10 cellular contexts compared by ENCODE assay signal in the genomic region with DNA sequence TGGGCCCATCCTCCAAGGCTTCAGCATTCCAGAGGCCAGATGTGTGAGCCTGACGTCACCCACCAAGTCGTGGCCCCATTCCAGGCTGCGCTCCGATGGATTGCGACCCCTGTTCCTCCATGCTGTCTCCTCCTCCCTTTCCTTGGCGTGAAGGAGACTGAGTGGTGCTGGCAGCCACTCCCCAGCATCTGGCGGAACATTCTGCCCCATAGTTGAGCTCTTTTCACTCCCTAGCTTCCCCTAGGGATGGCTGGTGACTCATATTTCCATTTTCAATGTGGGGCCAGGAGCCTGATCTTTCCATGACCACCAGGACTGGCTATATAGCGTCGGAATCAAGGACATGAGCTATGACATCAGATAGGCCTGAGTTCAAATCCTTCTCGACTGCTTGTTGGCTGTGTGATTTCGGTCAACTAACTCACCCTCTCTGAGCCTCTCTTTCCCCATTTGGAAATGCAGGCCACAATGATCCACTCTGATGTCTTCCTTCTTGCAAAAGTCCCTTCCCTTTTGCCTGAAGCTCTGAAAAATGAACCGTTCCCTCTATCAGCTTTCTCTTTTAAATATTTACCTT. TPM values are rescaled to one million over a fixed set of nuclear protein-coding genes. Genes with fewer than 3 reads are reported as not detected.
A peak's percentile ranks its signal among the peaks of the same experiment; 100 is the strongest.
DNase-seq lines count a peak whose midpoint lies in the region; ATAC-seq and TF ChIP-seq lines count a peak whose summit lies in the region.
"Had no signal": no experiment of that assay in that cellular context is flagged by ENCODE, and none has a peak within 500 bp of the region (broad histone marks: within the 10 kb centered on the region; RNA-seq: fewer than 3 reads in every experiment).

No MANE protein-coding gene starts in this region.

- POLR2A ChIA-PET in Panc1 (lab: Charles Lee), result no interaction called here

- H3K4me1 Mint-ChIP-seq in nephron progenitor cell, result peaks cover 41% of the 10 kb centered on the region
- H3K4me1 Mint-ChIP-seq: activated naive CD4-positive, alpha-beta T cell treated with anti-CD3 and anti-CD28 coated beads, Interleukin-2, amount 50 U/mL, for 24 hours had no signal

- no peak overlapping the region for H3K27ac Mint-ChIP-seq in nephron progenitor cell
- H3K27ac Mint-ChIP-seq: activated naive CD4-positive, alpha-beta T cell treated with anti-CD3 and anti-CD28 coated beads, Interleukin-2, amount 50 U/mL, for 24 hours; B cell had no signal

- ATAC-seq in Panc1, result 0 out of 2 replicates have a peak, but pooled peaks have one; percentile 8
- ATAC-seq in GM21381 (IDR thresholded peaks at IDR 0.05; ENCODE audit: unreplicated experiment), result no peak
- no peak for ATAC-seq in GM19023 (IDR thresholded peaks at IDR 0.05; ENCODE audit: unreplicated experiment)

- TF ChIP-seq CTCF in Panc1 (IDR thresholded peaks at IDR 0.05), result no peak
- peak; percentile 7 for TF ChIP-seq CTCF in fibroblast of pulmonary artery (IDR thresholded peaks at IDR 0.05; ENCODE audit: low read length, missing control alignments)
- no peak for TF ChIP-seq CTCF in nephron progenitor cell (IDR thresholded peaks at IDR 0.05)

- no peak overlapping the region for H3K4me3 Mint-ChIP-seq in nephron progenitor cell
- H3K4me3 Mint-ChIP-seq: activated naive CD4-positive, alpha-beta T cell treated with anti-CD3 and anti-CD28 coated beads, Interleukin-2, amount 50 U/mL, for 24 hours; B cell had no signal

- no peaks in the 10 kb centered on the region for H3K36me3 ChIP-seq in Panc1 (ENCODE audit: control insufficient read depth, insufficient read depth, low read length)

- no peaks in the 10 kb centered on the region for H3K27me3 ChIP-seq in Panc1 (ENCODE audit: control insufficient read depth, insufficient read depth, low read length)

- H3K9me3 ChIP-seq in Panc1 (ENCODE audit: control insufficient read depth, insufficient read depth, low read depth, low read length), result no peaks in the 10 kb centered on the region

- H3K27ac ChIP-seq in Panc1 (ENCODE audit: low read length) (peak overlapping the region; percentile 71; the same call in 1 of the 2 replicates), caudate nucleus (ENCODE audit: low read depth, low read length) (no peak overlapping the region)

- intact Hi-C loops in Panc1 (cut with micrococcal nuclease; ENCODE audit: unreplicated experiment), result no loop called here

- peaks cover 40% of the 10 kb centered on the region for H3K4me1 ChIP-seq in Panc1 (ENCODE audit: control insufficient read depth, insufficient read depth, low read length)

- H3K27me3 Mint-ChIP-seq in nephron progenitor cell (ENCODE audit: low read depth, poor library complexity), result peaks cover 21% of the 10 kb centered on the region
- H3K27me3 Mint-ChIP-seq: activated naive CD4-positive, alpha-beta T cell treated with anti-CD3 and anti-CD28 coated beads, Interleukin-2, amount 50 U/mL, for 24 hours; B cell had no signal

- BruUV-seq in Panc1 (replicated peaks; lab: Mats Ljungman, UMichigan), result no TSS peak

- H3K9me3 Mint-ChIP-seq in nephron progenitor cell, result no peaks in the 10 kb centered on the region
- H3K9me3 Mint-ChIP-seq: activated naive CD4-positive, alpha-beta T cell treated with anti-CD3 and anti-CD28 coated beads, Interleukin-2, amount 50 U/mL, for 24 hours had no signal

- DNase-seq in AG08395 (ENCODE audit: low spot score) (peak; percentile 91), Panc1 (ENCODE audit: low read depth, low spot score) (no peak), fibroblast of pulmonary artery (ENCODE audit: low read depth) (peak; percentile 100), nephron progenitor cell (peak; percentile 46), caudate nucleus (lab: John Stamatoyannopoulos, UW) (no peak)
- no peak for DNase-seq in activated effector memory CD4-positive, alpha-beta T cell treated with anti-CD3 and anti-CD28 coated beads, Interleukin-2, amount 50 U/mL, for 16 hours

- no peak overlapping the region for H3K4me3 ChIP-seq in Panc1 (ENCODE audit: low read depth in 2 of 2, low read length in 2 of 2)
- H3K4me3 ChIP-seq in fibroblast of pulmonary artery (replicated peaks; ENCODE audit: low read depth, low read length), result no peak overlapping the region

- no peaks in the 10 kb centered on the region for H3K36me3 Mint-ChIP-seq in nephron progenitor cell (ENCODE audit: low read depth)
- H3K36me3 Mint-ChIP-seq: activated naive CD4-positive, alpha-beta T cell treated with anti-CD3 and anti-CD28 coated beads, Interleukin-2, amount 50 U/mL, for 24 hours had no signal

- in situ Hi-C loops in Panc1 (cut with HindIII; ENCODE audit: low pct_unique_long_range_greater_than_20kb, low sequenced_read_pairs), result no loop called here

- CTCF ChIA-PET in Panc1 (lab: Charles Lee), result no interaction called here

RNA-seq across cellular contexts. Expression of a gene that starts 24.5 kb away (rescaled TPM):
- total RNA-seq in Panc1 (2021; ENCODE audit: unreplicated experiment), result 79.9 TPM
- polyA plus RNA-seq in Panc1 (2012; ENCODE audit: insufficient read length), result 65.0 TPM

RNA-seq across cellular contexts. Expression of a gene that starts 38.6 kb away (rescaled TPM):
- 206 TPM for total RNA-seq in Panc1 (2021; ENCODE audit: unreplicated experiment)
- polyA plus RNA-seq in Panc1 (2012; ENCODE audit: insufficient read length), result 419 TPM

Comparison
In these comparisons a context has a peak if more than half of its experiments do, and no peak if none do; other contexts are left out.
1. DNase-seq: peak in AG08395 (single experiment), fibroblast of pulmonary artery (single experiment) and nephron progenitor cell (single experiment); none in Panc1 (single experiment), caudate nucleus (0 of 61) and activated effector memory CD4-positive, alpha-beta T cell treated with anti-CD3 and anti-CD28 coated beads, Interleukin-2, amount 50 U/mL, for 16 hours (single experiment).